15 cellular contexts compared by ENCODE assay signal in genomic region chr1:53336146-53336545, GRCh38. TPM values are rescaled to one million over a fixed set of nuclear protein-coding genes. Genes with fewer than 3 reads are reported as not detected.
DNase-seq lines count a peak whose midpoint lies in the region; ATAC-seq and TF ChIP-seq lines count a peak whose summit lies in the region.
"Had no signal": no experiment of that assay in that cellular context is flagged by ENCODE, and none has a peak within 500 bp of the region (broad histone marks: within the 10 kb centered on the region; RNA-seq: fewer than 3 reads in every experiment).

No MANE protein-coding gene starts in this region.

- no peak overlapping the region for H3K27ac ChIP-seq in prostate gland
- H3K27ac ChIP-seq in effector memory CD4-positive, alpha-beta T cell (ENCODE audit: insufficient read depth, low read length, poor library complexity, severe bottlenecking) = no peak overlapping the region

- H3K4me1 Mint-ChIP-seq in activated naive CD4-positive, alpha-beta T cell treated with anti-CD3 and anti-CD28 coated beads, Interleukin-2, amount 10 ng/mL, durations not matched to agents 7 days and 5 days = peaks cover 16% of the 10 kb centered on the region

- CTCF ChIA-PET in activated naive CD4-positive, alpha-beta T cell treated with anti-CD3 and anti-CD28 coated beads, Interleukin-2, amount 10 ng/mL, durations not matched to agents 7 days and 5 days (lab: Charles Lee) = no interaction called here

- H3K27ac Mint-ChIP-seq in activated naive CD4-positive, alpha-beta T cell treated with anti-CD3 and anti-CD28 coated beads, Interleukin-2, amount 10 ng/mL, durations not matched to agents 7 days and 5 days = no peak overlapping the region
- H3K27ac Mint-ChIP-seq: CD14-positive monocyte had no signal

- peak; percentile 10 for DNase-seq in activated naive CD4-positive, alpha-beta T cell treated with anti-CD3 and anti-CD28 coated beads, Interleukin-2, amount 10 ng/mL, durations not matched to agents 7 days and 5 days
- no peak for DNase-seq in activated naive CD4-positive, alpha-beta T cell treated with Interleukin-2 at 50 U/mL for 16 hours
- peak; percentile 26 for DNase-seq in ecto neural progenitor cell (ENCODE audit: low spot score)
- peak; percentile 1 for DNase-seq in prostate gland (ENCODE audit: low spot score)
- no peak for DNase-seq in effector memory CD4-positive, alpha-beta T cell
- no peak for DNase-seq in activated gamma-delta T cell treated with Interleukin-2 at 50 U/mL for 16 hours
- no peak for DNase-seq in LoVo (ENCODE audit: low spot score)
- DNase-seq: COR-L47, H7, NCI-H2081, NCI-H345, NCI-H748 treated with DMSO at 0.1 percent for 48 hours had no signal

- no peaks in the 10 kb centered on the region for H3K4me1 ChIP-seq in prostate gland (replicated peaks)
- peaks cover 3% of the 10 kb centered on the region for H3K4me1 ChIP-seq in effector memory CD4-positive, alpha-beta T cell (ENCODE audit: control insufficient read depth, insufficient read depth, low read length, poor library complexity, severe bottlenecking)

- 89% methylated on average over 12 of the region's 12 CpGs for WGBS in prostate gland

- no peaks in the 10 kb centered on the region for H3K36me3 ChIP-seq in prostate gland
- H3K36me3 ChIP-seq in effector memory CD4-positive, alpha-beta T cell (ENCODE audit: control insufficient read depth, insufficient read depth, low read length) = no peaks in the 10 kb centered on the region

- no peak for TF ChIP-seq CTCF in prostate gland (IDR thresholded peaks at IDR 0.05)

- H3K27me3 Mint-ChIP-seq in activated naive CD4-positive, alpha-beta T cell treated with anti-CD3 and anti-CD28 coated beads, Interleukin-2, amount 10 ng/mL, durations not matched to agents 7 days and 5 days = peaks cover 12% of the 10 kb centered on the region

- no peak overlapping the region for H3K4me3 ChIP-seq in prostate gland
- no peak overlapping the region for H3K4me3 ChIP-seq in effector memory CD4-positive, alpha-beta T cell (ENCODE audit: insufficient read depth, low read depth, low read length, poor library complexity, severe bottlenecking)

- TF ChIP-seq POLR2A in prostate gland (IDR thresholded peaks at IDR 0.05) = no peak

- H3K4me3 Mint-ChIP-seq in activated naive CD4-positive, alpha-beta T cell treated with anti-CD3 and anti-CD28 coated beads, Interleukin-2, amount 10 ng/mL, durations not matched to agents 7 days and 5 days = no peak overlapping the region
- H3K4me3 Mint-ChIP-seq: CD14-positive monocyte had no signal

- ATAC-seq in HG02970 (IDR thresholded peaks at IDR 0.05; ENCODE audit: low FRiP score, unreplicated experiment) = no peak
- ATAC-seq: Right ventricle myocardium inferior had no signal

- H3K27me3 ChIP-seq in prostate gland (replicated peaks; ENCODE audit: insufficient read depth) = no peaks in the 10 kb centered on the region
- H3K27me3 ChIP-seq in effector memory CD4-positive, alpha-beta T cell (replicated peaks; ENCODE audit: control insufficient read depth, insufficient read depth, low read length, poor library complexity, severe bottlenecking) = no peaks in the 10 kb centered on the region

- no peaks in the 10 kb centered on the region for H3K9me3 Mint-ChIP-seq in activated naive CD4-positive, alpha-beta T cell treated with anti-CD3 and anti-CD28 coated beads, Interleukin-2, amount 10 ng/mL, durations not matched to agents 7 days and 5 days

- peaks cover 4% of the 10 kb centered on the region for H3K36me3 Mint-ChIP-seq in activated naive CD4-positive, alpha-beta T cell treated with anti-CD3 and anti-CD28 coated beads, Interleukin-2, amount 10 ng/mL, durations not matched to agents 7 days and 5 days

- intact Hi-C loops in prostate gland (cut with DNase I) = no loop called here

- no peaks in the 10 kb centered on the region for H3K9me3 ChIP-seq in prostate gland
- no peaks in the 10 kb centered on the region for H3K9me3 ChIP-seq in effector memory CD4-positive, alpha-beta T cell (ENCODE audit: control insufficient read depth, low read length)

RNA-seq across cellular contexts. Expression of gene LRP8, which starts 8.3 kb away (rescaled TPM):
- 100 to 1,000 TPM in 1 of 2 donors, 1 to 10 TPM in 1; 6.7 to 130 TPM for total RNA-seq in prostate gland

Comparison
In these comparisons a context has a peak if more than half of its experiments do, and no peak if none do; other contexts are left out.
1. DNase-seq: peak in activated naive CD4-positive, alpha-beta T cell treated with anti-CD3 and anti-CD28 coated beads, Interleukin-2, amount 10 ng/mL, durations not matched to agents 7 days and 5 days (single experiment), ecto neural progenitor cell (single experiment) and prostate gland (single experiment); none in activated naive CD4-positive, alpha-beta T cell treated with Interleukin-2 at 50 U/mL for 16 hours (single experiment), effector memory CD4-positive, alpha-beta T cell (0 of 3), activated gamma-delta T cell treated with Interleukin-2 at 50 U/mL for 16 hours (single experiment) and LoVo (single experiment).